ENCODE assay signal across 1 cellular context in genomic region chr9:93467062-93467416, GRCh38.
TF ChIP-seq lines count a peak whose summit lies in the region.

No MANE protein-coding gene starts in this region.

TF ChIP-seq in WTC11, 78 proteins besides CTCF, POLR2A, EP300 and RAD21 (continued from another document):
- TF ChIP-seq, protein P1, sequence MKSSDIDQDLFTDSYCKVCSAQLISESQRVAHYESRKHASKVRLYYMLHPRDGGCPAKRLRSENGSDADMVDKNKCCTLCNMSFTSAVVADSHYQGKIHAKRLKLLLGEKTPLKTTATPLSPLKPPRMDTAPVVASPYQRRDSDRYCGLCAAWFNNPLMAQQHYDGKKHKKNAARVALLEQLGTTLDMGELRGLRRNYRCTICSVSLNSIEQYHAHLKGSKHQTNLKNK (CRISPR knock-in tag; IDR thresholded peaks at IDR 0.05), result no peak
- TF ChIP-seq ATF1 (CRISPR knock-in tag; IDR thresholded peaks at IDR 0.05), result no peak
- no peak for TF ChIP-seq NR2C2 (CRISPR knock-in tag; IDR thresholded peaks at IDR 0.05)
- TF ChIP-seq E2F5 (CRISPR knock-in tag; IDR thresholded peaks at IDR 0.05), result no peak
- TF ChIP-seq SP1 (CRISPR knock-in tag; conservative IDR thresholded peaks at IDR 0.05), result no peak
- no peak for TF ChIP-seq ETV6 (CRISPR knock-in tag; IDR thresholded peaks at IDR 0.05)
- no peak for TF ChIP-seq JAZF1 (CRISPR knock-in tag; IDR thresholded peaks at IDR 0.05)
- TF ChIP-seq AFF4 (CRISPR knock-in tag; IDR thresholded peaks at IDR 0.05; ENCODE audit: borderline replicate concordance), result no peak
- no peak for TF ChIP-seq TEAD1 (CRISPR knock-in tag; IDR thresholded peaks at IDR 0.05)
TF ChIP-seq in WTC11: peak in this region for 0.
